ENCODE assay signal across 24 cellular contexts in genomic region chr13:46484561-46484960, GRCh38.
"Had no signal": no experiment of that assay in that cellular context is flagged by ENCODE, and none has a peak within 500 bp of the region (broad histone marks: within the 10 kb centered on the region; RNA-seq: fewer than 3 reads in every experiment).

No MANE protein-coding gene starts in this region.

- H3K36me3 ChIP-seq: adrenal gland, breast epithelium had no signal

- H3K27ac ChIP-seq: adrenal gland, breast epithelium, PC-9 had no signal

- H3K27me3 Mint-ChIP-seq: activated CD4-positive, alpha-beta T cell treated with anti-CD3 and anti-CD28 coated beads, Interleukin-2, amount 10 ng/mL, durations not matched to agents 24 days and 14 days; activated naive CD8-positive, alpha-beta T cell treated with anti-CD3 and anti-CD28 coated beads for 36 hours had no signal

- H3K4me2 ChIP-seq: PC-9 had no signal

- H3K4me3 ChIP-seq: adrenal gland, breast epithelium, PC-9 had no signal

- H2AFZ ChIP-seq: PC-9 had no signal

- H3K4me3 Mint-ChIP-seq: activated B cell treated with CpG ODN at 0.5 μM for 24 hours; activated CD4-positive, alpha-beta memory T cell treated with anti-CD3 and anti-CD28 coated beads for 36 hours; activated CD4-positive, alpha-beta T cell treated with anti-CD3 and anti-CD28 coated beads, Interleukin-2, amount 10 ng/mL, durations not matched to agents 24 days and 14 days; activated naive CD4-positive, alpha-beta T cell treated with anti-CD3 and anti-CD28 coated beads, Interleukin-2, amount 10 ng/mL, durations not matched to agents 7 days and 5 days; activated naive CD8-positive, alpha-beta T cell treated with anti-CD3 and anti-CD28 coated beads for 36 hours; activated T-cell treated with anti-CD3 and anti-CD28 coated beads, Interleukin-2, amount 50 U/mL, for 4 hours; T-helper 17 cell had no signal

- H3K36me3 Mint-ChIP-seq: activated CD4-positive, alpha-beta memory T cell treated with anti-CD3 and anti-CD28 coated beads for 36 hours; activated naive CD4-positive, alpha-beta T cell treated with anti-CD3 and anti-CD28 coated beads, Interleukin-2, amount 10 ng/mL, durations not matched to agents 7 days and 5 days had no signal

- DNase-seq: activated B cell treated with CpG ODN at 0.5 μM for 24 hours; activated CD4-positive, alpha-beta memory T cell treated with anti-CD3 and anti-CD28 coated beads for 36 hours; activated CD4-positive, alpha-beta T cell treated with anti-CD3 and anti-CD28 coated beads for 1 hour; activated CD4-positive, alpha-beta T cell treated with anti-CD3 and anti-CD28 coated beads, Interleukin-2, amount 10 ng/mL, durations not matched to agents 24 days and 14 days; activated CD8-positive, alpha-beta memory T cell treated with anti-CD3 and anti-CD28 coated beads for 24 hours; activated gamma-delta T cell treated with Interleukin-2 at 50 U/mL for 16 hours; activated naive CD4-positive, alpha-beta T cell treated with anti-CD3 and anti-CD28 coated beads, Interleukin-2, amount 10 ng/mL, durations not matched to agents 7 days and 5 days; activated naive CD8-positive, alpha-beta T cell treated with anti-CD3 and anti-CD28 coated beads for 36 hours; activated T-cell treated with anti-CD3 and anti-CD28 coated beads, Interleukin-2, amount 50 U/mL, for 4 hours; adrenal gland; aorta; central memory CD4-positive, alpha-beta T cell; MM.1S; NCI-H1105; NCI-H1436; NCI-H1694 treated with DMSO at 0.1 percent for 48 hours; NCI-H2081; NCI-H510A treated with DMSO at 0.1 percent for 48 hours; NCI-H69; PC-9; SIG-M5; T-helper 17 cell; T1000 had no signal

- H3K27ac Mint-ChIP-seq: activated B cell treated with CpG ODN at 0.5 μM for 24 hours; activated CD4-positive, alpha-beta memory T cell treated with anti-CD3 and anti-CD28 coated beads for 36 hours; activated CD4-positive, alpha-beta T cell treated with anti-CD3 and anti-CD28 coated beads, Interleukin-2, amount 10 ng/mL, durations not matched to agents 24 days and 14 days; activated naive CD4-positive, alpha-beta T cell treated with anti-CD3 and anti-CD28 coated beads, Interleukin-2, amount 10 ng/mL, durations not matched to agents 7 days and 5 days; activated naive CD8-positive, alpha-beta T cell treated with anti-CD3 and anti-CD28 coated beads for 36 hours; T-helper 17 cell had no signal

- ATAC-seq: activated T-cell treated with anti-CD3 and anti-CD28 coated beads, Interleukin-2, amount 50 U/mL, for 4 hours; T-helper 17 cell had no signal

- H3K4me1 Mint-ChIP-seq: activated B cell treated with CpG ODN at 0.5 μM for 24 hours; activated CD4-positive, alpha-beta T cell treated with anti-CD3 and anti-CD28 coated beads, Interleukin-2, amount 10 ng/mL, durations not matched to agents 24 days and 14 days; activated naive CD4-positive, alpha-beta T cell treated with anti-CD3 and anti-CD28 coated beads, Interleukin-2, amount 10 ng/mL, durations not matched to agents 7 days and 5 days; activated naive CD8-positive, alpha-beta T cell treated with anti-CD3 and anti-CD28 coated beads for 36 hours; T-helper 17 cell had no signal

- H3K4me1 ChIP-seq: adrenal gland, breast epithelium had no signal
